2 cellular contexts compared by ENCODE assay signal in genomic region chr3:101259485-101260341, GRCh38.
TF ChIP-seq lines count a peak whose summit lies in the region.

No MANE protein-coding gene starts in this region.

TF ChIP-seq in K562, 482 proteins besides CTCF, POLR2A, EP300 and RAD21 (continued from another document):
- 0 out of 4 replicates have a peak, but pooled peaks of 1 of the 2 experiments have one; percentile 44 for TF ChIP-seq SRF (CRISPR knock-in tag; IDR thresholded peaks at IDR 0.05)
- no peak for TF ChIP-seq ILK (tag; IDR thresholded peaks at IDR 0.05; ENCODE audit: borderline replicate concordance, low read depth)
- TF ChIP-seq ZFP91 (CRISPR knock-in tag; IDR thresholded peaks at IDR 0.05): no peak
- TF ChIP-seq TAL1 (IDR thresholded peaks at IDR 0.05): no peak
- TF ChIP-seq MXI1 (IDR thresholded peaks at IDR 0.05; ENCODE audit: low read depth, low read length): no peak
- TF ChIP-seq MCM2 (IDR thresholded peaks at IDR 0.05; ENCODE audit: low read depth): no peak
- peak; percentile 37; the same call in 1 of the 2 replicates for TF ChIP-seq C11orf30 (IDR thresholded peaks at IDR 0.05; ENCODE audit: low read depth)

TF ChIP-seq in HEK293T, 16 proteins besides CTCF, POLR2A, EP300 and RAD21 (continued from another document):
- TF ChIP-seq PKNOX1 (IDR thresholded peaks at IDR 0.05) (no peak), TARDBP (IDR thresholded peaks at IDR 0.05) (no peak), CTBP1 (IDR thresholded peaks at IDR 0.05; ENCODE audit: borderline replicate concordance) (no peak), FOXK2 (IDR thresholded peaks at IDR 0.05) (no peak), SP1 (IDR thresholded peaks at IDR 0.05) (no peak), HDGF (IDR thresholded peaks at IDR 0.05; ENCODE audit: borderline replicate concordance) (no peak), SUZ12 (IDR thresholded peaks at IDR 0.05) (no peak), ZNF384 (IDR thresholded peaks at IDR 0.05) (no peak), L3MBTL2 (conservative IDR thresholded peaks at IDR 0.05) (no peak), FOXM1 (IDR thresholded peaks at IDR 0.05; ENCODE audit: borderline replicate concordance) (no peak), FOXA1 (IDR thresholded peaks at IDR 0.05) (no peak), ELF4 (IDR thresholded peaks at IDR 0.05) (no peak)
